ENCODE assay signal across 1 cellular context in the genomic region with DNA sequence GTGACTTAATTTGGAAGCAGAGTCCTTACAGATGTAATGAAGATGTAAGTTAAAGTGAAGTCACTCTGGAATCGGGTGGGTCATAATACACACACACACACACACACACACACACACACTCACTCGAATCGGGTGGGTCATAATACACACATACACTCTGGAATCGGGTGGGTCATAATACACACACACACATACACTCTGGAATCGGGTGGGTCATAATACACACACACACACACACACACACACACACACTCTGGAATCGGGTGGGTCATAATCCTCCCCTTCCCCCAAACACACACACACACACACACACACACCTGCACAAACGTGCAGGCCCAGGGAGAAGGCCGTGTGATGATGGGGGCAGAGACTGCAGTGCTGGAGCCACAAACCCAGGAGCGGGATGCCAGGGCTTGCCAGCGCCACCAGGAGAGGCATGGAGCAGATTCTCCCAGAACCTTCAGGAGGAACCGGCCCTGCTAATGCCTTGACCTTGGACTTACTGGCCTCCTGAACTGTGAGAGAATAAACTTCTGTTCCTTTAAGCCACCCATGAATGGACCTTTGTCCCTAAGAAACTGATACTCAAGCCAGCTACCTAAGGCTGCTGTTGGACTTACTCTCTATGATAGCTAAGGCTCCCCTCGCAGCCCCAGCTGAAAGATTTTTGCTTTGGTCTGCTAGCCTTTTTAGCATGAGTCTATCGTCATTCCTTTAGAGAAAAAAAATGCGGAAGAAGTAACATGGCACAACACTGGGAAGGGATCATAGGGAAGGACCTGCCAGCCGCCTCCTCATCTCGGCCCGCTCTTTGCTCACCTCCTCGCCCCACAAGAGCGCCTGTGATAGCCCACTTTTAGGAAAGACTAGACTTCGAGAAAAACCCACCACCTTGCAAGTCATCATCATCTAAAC.
TF ChIP-seq lines count a peak whose summit lies in the region.

No MANE protein-coding gene starts in this region.

TF ChIP-seq in WTC11, 78 proteins besides CTCF, POLR2A, EP300 and RAD21 (continued from another document):
- TF ChIP-seq STAT6 (CRISPR knock-in tag; conservative IDR thresholded peaks at IDR 0.05; ENCODE audit: low read depth), result no peak
- TF ChIP-seq, protein P1, sequence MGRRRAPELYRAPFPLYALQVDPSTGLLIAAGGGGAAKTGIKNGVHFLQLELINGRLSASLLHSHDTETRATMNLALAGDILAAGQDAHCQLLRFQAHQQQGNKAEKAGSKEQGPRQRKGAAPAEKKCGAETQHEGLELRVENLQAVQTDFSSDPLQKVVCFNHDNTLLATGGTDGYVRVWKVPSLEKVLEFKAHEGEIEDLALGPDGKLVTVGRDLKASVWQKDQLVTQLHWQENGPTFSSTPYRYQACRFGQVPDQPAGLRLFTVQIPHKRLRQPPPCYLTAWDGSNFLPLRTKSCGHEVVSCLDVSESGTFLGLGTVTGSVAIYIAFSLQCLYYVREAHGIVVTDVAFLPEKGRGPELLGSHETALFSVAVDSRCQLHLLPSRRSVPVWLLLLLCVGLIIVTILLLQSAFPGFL (CRISPR knock-in tag; IDR thresholded peaks at IDR 0.05; ENCODE audit: borderline replicate concordance), result no peak
